16 cellular contexts compared by ENCODE assay signal in the genomic region with DNA sequence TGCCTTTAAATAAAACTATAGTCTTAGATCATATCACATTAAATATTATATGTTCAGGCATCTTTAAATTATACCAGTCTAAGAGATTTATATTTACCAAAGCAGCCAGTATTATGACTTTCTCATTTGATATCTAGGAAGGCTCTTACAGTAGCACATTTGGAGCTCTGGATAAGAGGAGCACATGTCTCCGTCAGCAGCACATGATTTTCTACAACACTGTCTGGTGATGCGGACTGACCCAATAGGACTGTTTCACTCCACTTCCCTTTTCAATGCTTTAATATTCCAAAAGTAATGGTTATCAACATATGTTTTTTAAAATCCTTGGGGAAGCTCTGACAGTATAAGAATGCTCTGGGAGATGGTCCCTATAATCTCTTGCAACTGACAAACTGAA.
DNase-seq lines count a peak whose midpoint lies in the region; TF ChIP-seq lines count a peak whose summit lies in the region.
"Had no signal": no experiment of that assay in that cellular context is flagged by ENCODE, and none has a peak within 500 bp of the region (broad histone marks: within the 10 kb centered on the region; RNA-seq: fewer than 3 reads in every experiment).

No MANE protein-coding gene starts in this region.

- TF ChIP-seq CTCF in VCaP (conservative IDR thresholded peaks at IDR 0.05), result no peak
- no peak for TF ChIP-seq CTCF in thyroid gland (IDR thresholded peaks at IDR 0.05)

- intact Hi-C loops in thyroid gland (cut with DNase I), result loop anchor here (10.0 kb wide), 1 partner anchor 266 kb away; no protein-coding TSS in a partner anchor

- no peaks in the 10 kb centered on the region for H3K36me3 ChIP-seq in thyroid gland

- 88 to 97% methylated on average over 2 of the region's 2 CpGs for WGBS in thyroid gland, 2 donors

- H3K27me3 ChIP-seq in thyroid gland, result no peaks in the 10 kb centered on the region
- H3K27me3 ChIP-seq: BLaER1 treated with 17β-estradiol and CSF1 and Interleukin-3, amounts not matched to agents 10 nM and 100 nM had no signal

- H3K27ac ChIP-seq in VCaP, result peak overlapping the region; percentile 30
- H3K27ac ChIP-seq in thyroid gland, result peak overlapping the region in 2 of 3 donors; percentile 51 to 79
- H3K27ac ChIP-seq: A549; BLaER1 treated with 17β-estradiol and CSF1 and Interleukin-3, amounts not matched to agents 10 nM and 100 nM; C4-2B had no signal

- H3K9me3 ChIP-seq in thyroid gland, result no peaks in the 10 kb centered on the region
- H3K9me3 ChIP-seq: A549, Caco-2 had no signal

- no peak for TF ChIP-seq POLR2A in thyroid gland (IDR thresholded peaks at IDR 0.05)

- peaks cover 13 to 22% of the 10 kb centered on the region in 2 donors for H3K4me1 ChIP-seq in thyroid gland
- H3K4me1 ChIP-seq: A549, Caco-2 had no signal

- H3K4me3 ChIP-seq in thyroid gland (replicated peaks in 1 of 3), result no peak overlapping the region
- H3K4me3 ChIP-seq: A549; BLaER1 treated with 17β-estradiol and CSF1 and Interleukin-3, amounts not matched to agents 10 nM and 100 nM; GM12878 had no signal

- DNase-seq in MV-4-11 (lab: John Stamatoyannopoulos, UW), result peak; percentile 5
- no peak for DNase-seq in thyroid gland
- DNase-seq in SHP77 treated with DMSO at 0.1 percent for 48 hours (lab: John Stamatoyannopoulos, UW), result no peak
- DNase-seq in activated CD8-positive, alpha-beta memory T cell treated with anti-CD3 and anti-CD28 coated beads for 24 hours, result no peak
- no peak for DNase-seq in GM03348 (ENCODE audit: low spot score)
- DNase-seq: AML-193; Caco-2; Calu3; CD4-positive, alpha-beta T cell; CD8-positive, alpha-beta T cell; GF-D8 had no signal
